Comparison of ENCODE assay signal across 8 cellular contexts in the genomic region with DNA sequence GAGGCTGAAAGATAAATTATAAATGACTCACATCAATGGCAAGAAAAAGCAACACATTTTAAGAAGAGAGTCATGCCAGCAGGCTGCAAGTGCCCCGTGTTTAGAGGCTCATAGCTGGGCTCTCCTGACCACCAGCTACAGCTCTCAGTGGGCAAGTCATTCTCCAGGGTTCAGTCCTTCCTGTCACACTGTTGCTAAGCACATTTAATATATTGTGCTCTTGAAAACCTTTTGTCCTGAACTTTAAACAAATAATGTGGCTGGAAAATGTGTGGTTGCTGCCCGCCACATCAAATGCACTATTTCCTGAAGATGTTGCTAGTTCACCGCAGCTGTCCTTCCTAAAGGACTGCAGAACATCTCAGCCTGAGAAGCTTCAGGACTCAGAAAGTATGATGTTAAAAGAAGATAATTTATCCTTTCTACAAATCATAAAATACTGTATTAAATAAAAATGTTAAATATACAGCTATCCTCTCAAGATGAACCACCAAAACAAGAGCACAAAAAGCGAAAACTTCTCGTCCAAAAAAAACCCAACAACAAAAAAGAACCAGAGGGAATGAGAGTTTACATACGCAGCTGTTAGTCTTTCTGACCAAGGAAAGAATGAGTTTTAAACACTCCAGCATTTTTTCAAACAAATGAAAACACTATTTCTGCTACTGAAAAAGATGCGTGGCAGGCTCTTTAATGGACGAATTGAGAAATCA. TPM values are rescaled to one million over a fixed set of nuclear protein-coding genes. Genes with fewer than 3 reads are reported as not detected.
DNase-seq lines count a peak whose midpoint lies in the region; ATAC-seq and TF ChIP-seq lines count a peak whose summit lies in the region.

No MANE protein-coding gene starts in this region.

- no peaks in the 10 kb centered on the region for H3K36me3 ChIP-seq in SK-N-MC (ENCODE audit: insufficient read depth, low read length)
- peaks cover 36% of the 10 kb centered on the region for H3K36me3 ChIP-seq in lower lobe of right lung
- H3K36me3 ChIP-seq in stomach, result peaks cover 11 to 37% (median 36%) of the 10 kb centered on the region in 4 donors

- no peaks in the 10 kb centered on the region for H3K9me3 ChIP-seq in SK-N-MC (ENCODE audit: low read depth, low read length)
- H3K9me3 ChIP-seq in lower lobe of right lung, result no peaks in the 10 kb centered on the region
- no peaks in the 10 kb centered on the region for H3K9me3 ChIP-seq in stomach

- no peak for TF ChIP-seq CTCF in lower lobe of right lung (IDR thresholded peaks at IDR 0.05)
- TF ChIP-seq CTCF in stomach (IDR thresholded peaks at IDR 0.05), result no peak

- H3K4me1 ChIP-seq in lower lobe of right lung, result peaks cover 15% of the 10 kb centered on the region
- peaks cover 0 to 23% (median 16%) of the 10 kb centered on the region in 4 donors for H3K4me1 ChIP-seq in stomach

- TF ChIP-seq EP300 in stomach (IDR thresholded peaks at IDR 0.05), result no peak

- DNase-seq in CD1c-positive myeloid dendritic cell (ENCODE audit: extremely low spot score) (peak; percentile 6), SK-N-MC (ENCODE audit: low read depth, low spot score) (no peak), T47D (ENCODE audit: low read depth in 1 of 2, low spot score in 1 of 2) (peak; percentile 6 to 9), lower lobe of right lung (no peak), stomach (no peak), COLO829 (ENCODE audit: low spot score) (no peak)

- H3K27ac ChIP-seq in SK-N-MC (no peak overlapping the region), lower lobe of right lung (peak overlapping the region; percentile 94), stomach (peak overlapping the region; percentile 93 to 100 (median 95))

- H3K9ac ChIP-seq in SK-N-MC (ENCODE audit: insufficient read length), result peak overlapping the region; percentile 65

- H3K4me3 ChIP-seq in SK-N-MC (peak overlapping the region; percentile 88), lower lobe of right lung (peak overlapping the region; percentile 81), stomach (peak overlapping the region; percentile 84 to 94 (median 88))

- H3K27me3 ChIP-seq in lower lobe of right lung (ENCODE audit: low read depth) (no peaks in the 10 kb centered on the region), stomach (no peaks in the 10 kb centered on the region)

- TF ChIP-seq POLR2A in stomach (IDR thresholded peaks at IDR 0.05), result no peak

- in situ Hi-C loops in T47D (cut with HindIII; ENCODE audit: low pct_unique_long_range_greater_than_20kb, low sequenced_read_pairs), result no loop called here

- peak; percentile 29 for ATAC-seq in GM19023 (IDR thresholded peaks at IDR 0.05; ENCODE audit: unreplicated experiment)
- ATAC-seq in HG03378 (IDR thresholded peaks at IDR 0.05; ENCODE audit: unreplicated experiment), result peak; percentile 69
- no peak for ATAC-seq in lower lobe of right lung

- 2 to 4% (median 4%) methylated on average over 8 of the region's 8 CpGs for WGBS in stomach, 5 donors

- intact Hi-C loops in lower lobe of right lung (cut with DNase I), result no loop called here
- intact Hi-C loops in stomach (cut with DNase I; ENCODE audit: low total_unique reads), result no loop called here

RNA-seq across cellular contexts. Expression of a gene that starts 1.0 kb away (rescaled TPM):
- total RNA-seq in lower lobe of right lung (11.7 TPM), stomach (10 to 100 TPM in 4 of 5 donors, 1 to 10 TPM in 1; 5.4 to 53.1 (median 26.5) TPM)
- 1 to 10 TPM; 3.4 to 5.0 (median 4.7) TPM for polyA plus RNA-seq in stomach

Comparison
In these comparisons a context has a peak if more than half of its experiments do, and no peak if none do; other contexts are left out.
1. DNase-seq: peak in CD1c-positive myeloid dendritic cell (single experiment) and T47D (2 of 2); none in SK-N-MC (single experiment), lower lobe of right lung (single experiment), stomach (single experiment) and COLO829 (single experiment).
2. ATAC-seq: peak in GM19023 (single experiment) and HG03378 (single experiment); none in lower lobe of right lung (0 of 2).
3. Peak in every context shown above with its lines, with median percentiles within 50 percentile points of each other: H3K4me3 ChIP-seq.